ENCODE assay signal across 18 cellular contexts in genomic region chr20:51211191-51211590, GRCh38.
DNase-seq lines count a peak whose midpoint lies in the region; ATAC-seq and TF ChIP-seq lines count a peak whose summit lies in the region.
"Had no signal": no experiment of that assay in that cellular context is flagged by ENCODE, and none has a peak within 500 bp of the region (broad histone marks: within the 10 kb centered on the region; RNA-seq: fewer than 3 reads in every experiment).

No MANE protein-coding gene starts in this region.

- H3K4me1 ChIP-seq in HEK293 (ENCODE audit: control insufficient read depth, insufficient read depth, low read length) (no peaks in the 10 kb centered on the region), colonic mucosa (no peaks in the 10 kb centered on the region)
- H3K4me1 ChIP-seq: BLaER1 treated with 17β-estradiol and CSF1 and Interleukin-3, amounts not matched to agents 10 nM and 100 nM had no signal

- DNase-seq in DMS153 (lab: John Stamatoyannopoulos, UW): peak; percentile 58
- peak; percentile 44 for DNase-seq in colonic mucosa
- DNase-seq in left colon: peak; percentile 40 to 43
- DNase-seq in mucosa of gallbladder (ENCODE audit: low spot score): no peak
- no peak for DNase-seq in stimulated activated CD4-positive, alpha-beta T cell treated with anti-CD3 and anti-CD28 coated beads, Interleukin-2, amount 100 ng/mL, for 48 hours
- DNase-seq in DMS 273 (lab: John Stamatoyannopoulos, UW; ENCODE audit: unreplicated experiment): no peak
- DNase-seq in ACHN: no peak
- DNase-seq: Calu3; CD8-positive, alpha-beta T cell; DMS79; NCI-H1048; NCI-H146; NCI-H510A treated with DMSO at 0.1 percent for 48 hours; RPMI8226 had no signal

- no peak overlapping the region for H3K4me3 ChIP-seq in HEK293 (ENCODE audit: low read depth, low read length)
- H3K4me3 ChIP-seq in colonic mucosa: no peak overlapping the region
- H3K4me3 ChIP-seq: BLaER1 treated with 17β-estradiol and CSF1 and Interleukin-3, amounts not matched to agents 10 nM and 100 nM had no signal

- H3K9ac ChIP-seq in colonic mucosa (ENCODE audit: low read depth in 2 of 2, low read length in 2 of 2): no peak overlapping the region
- H3K9ac ChIP-seq: BLaER1 treated with 17β-estradiol and CSF1 and Interleukin-3, amounts not matched to agents 10 nM and 100 nM; KMS-11 had no signal

- CTCF ChIA-PET in HEK293 (lab: Yijun Ruan, JAX): interaction anchor here (0.6 kb wide), 1 partner anchor 393 kb away, joined by 4 read pairs; no protein-coding TSS in a partner anchor

- H3K27me3 ChIP-seq in colonic mucosa: no peaks in the 10 kb centered on the region
- H3K27me3 ChIP-seq: BLaER1 treated with 17β-estradiol and CSF1 and Interleukin-3, amounts not matched to agents 10 nM and 100 nM had no signal

- POLR2A ChIA-PET in HEK293 (lab: Yijun Ruan, JAX): no interaction called here

- peak; percentile 100 for ATAC-seq in left colon
- ATAC-seq: CD8-positive, alpha-beta T cell; HepG2 had no signal

- in situ Hi-C loops in ACHN (cut with HindIII; ENCODE audit: low pct_ligation_motif_present, low pct_unique_long_range_greater_than_20kb, low sequenced_read_pairs): no loop called here

- no peaks in the 10 kb centered on the region for H3K9me3 ChIP-seq in HEK293 (ENCODE audit: control insufficient read depth, insufficient read depth, low read depth, low read length)
- no peaks in the 10 kb centered on the region for H3K9me3 ChIP-seq in colonic mucosa

- H3K36me3 ChIP-seq in HEK293 (ENCODE audit: control insufficient read depth in 2 of 2, insufficient read depth in 1 of 2, low read length in 2 of 2) (no peaks in the 10 kb centered on the region), colonic mucosa (no peaks in the 10 kb centered on the region)
- H3K36me3 ChIP-seq: BLaER1 treated with 17β-estradiol and CSF1 and Interleukin-3, amounts not matched to agents 10 nM and 100 nM had no signal

- intact Hi-C loops in colonic mucosa (cut with DNase I): no loop called here
- intact Hi-C loops in left colon (cut with DNase I, micrococcal nuclease): no loop called here

- no peak for TF ChIP-seq CTCF in HEK293 (tag by site-specific recombination; IDR thresholded peaks at IDR 0.05)
- no peak for TF ChIP-seq CTCF in colonic mucosa (IDR thresholded peaks at IDR 0.05)

- H3K27ac ChIP-seq in HEK293 (ENCODE audit: extremely low read depth, low read depth, low read length): no peak overlapping the region
- no peak overlapping the region for H3K27ac ChIP-seq in colonic mucosa
- H3K27ac ChIP-seq: BLaER1 treated with 17β-estradiol and CSF1 and Interleukin-3, amounts not matched to agents 10 nM and 100 nM; KMS-11 had no signal

TF ChIP-seq in HEK293, 187 proteins besides CTCF, POLR2A, EP300 and RAD21:
- peak; percentile 51; the same call in 1 of the 2 replicates for TF ChIP-seq BCL6B (tag by site-specific recombination; IDR thresholded peaks at IDR 0.05)
- TF ChIP-seq ZSCAN18 (tag by site-specific recombination; IDR thresholded peaks at IDR 0.05): no peak
- TF ChIP-seq GLIS1 (tag by site-specific recombination; IDR thresholded peaks at IDR 0.05): peak; percentile 26; the same call in 1 of the 2 replicates

Comparison
In these comparisons a context has a peak if more than half of its experiments do, and no peak if none do; other contexts are left out.
1. DNase-seq: peak in DMS153 (single experiment), colonic mucosa (single experiment) and left colon (2 of 2); none in mucosa of gallbladder (single experiment), stimulated activated CD4-positive, alpha-beta T cell treated with anti-CD3 and anti-CD28 coated beads, Interleukin-2, amount 100 ng/mL, for 48 hours (0 of 2), DMS 273 (single experiment) and ACHN (single experiment).